Comparison of ENCODE assay signal across 8 cellular contexts in genomic region chr5:179907570-179908324, GRCh38. TPM values are rescaled to one million over a fixed set of nuclear protein-coding genes. Genes with fewer than 3 reads are reported as not detected.
DNase-seq lines count a peak whose midpoint lies in the region; ATAC-seq lines count a peak whose summit lies in the region.

TBC1D9B (minus strand) TSS chr5:179907897; CDS start chr5:179907821, 76 bp downstream.

- ATAC-seq in HG02763 (IDR thresholded peaks at IDR 0.05; ENCODE audit: unreplicated experiment) (peak; percentile 83), left colon (peak; percentile 84)

- intact Hi-C loops in left colon (cut with DNase I, micrococcal nuclease), result no loop called here

- peak within 1 kb of the TSS; percentile 83 for H3K27ac ChIP-seq in cingulate gyrus (ENCODE audit: low read depth, low read length)

- DNase-seq in NCI-H2107 (lab: John Stamatoyannopoulos, UW), result peak; percentile 35
- DNase-seq in NCI-H2107 treated with DMSO at 0.1 percent for 48 hours (lab: John Stamatoyannopoulos, UW; ENCODE audit: unreplicated experiment), result no peak
- DNase-seq in NCI-H2171 (lab: John Stamatoyannopoulos, UW), result peak; percentile 31
- peak; percentile 66 for DNase-seq in activated CD4-positive, alpha-beta T cell treated with anti-CD3 and anti-CD28 coated beads for 48 hours
- peak; percentile 53 to 67 for DNase-seq in left colon
- peak; percentile 52 to 68 for DNase-seq in stimulated activated CD4-positive, alpha-beta T cell treated with anti-CD3 and anti-CD28 coated beads, Interleukin-1b, Interleukin-23, amount 100 ng/mL, for 4 hours (ENCODE audit: low read depth in 2 of 2)

RNA-seq across cellular contexts. Expression of gene TBC1D9B, which starts in this region (rescaled TPM):
- 100 to 1,000 TPM in 1 of 2 donors, 10 to 100 TPM in 1; 97.8 to 117 TPM for total RNA-seq in left colon
